In genomic region chr9:129752915-129753724, GRCh38 we compare ENCODE assay signal across 8 cellular contexts. TPM values are rescaled to one million over a fixed set of nuclear protein-coding genes. Genes with fewer than 3 reads are reported as not detected.
DNase-seq lines count a peak whose midpoint lies in the region; ATAC-seq and TF ChIP-seq lines count a peak whose summit lies in the region.

Gene PTGES, minus strand, starts transcription at chr9:129753042. Its CDS starts 30 bp downstream, at chr9:129753012.

- peak within 1 kb of the TSS; percentile 71 for H4K91ac ChIP-seq in IMR-90 (ENCODE audit: insufficient read depth, low read depth, low read length)

- peak within 1 kb of the TSS; percentile 10; the same call in 1 of the 2 replicates for H3K18ac ChIP-seq in IMR-90 (ENCODE audit: low read depth, low read length)

- H3K4me1 Mint-ChIP-seq in CD14-positive monocyte, result peaks cover 50% of the 10 kb centered on the region

- H2BK15ac ChIP-seq in IMR-90 (ENCODE audit: low read depth, low read length), result peak within 1 kb of the TSS; percentile 50; the same call in 2 of the 3 replicates

- H4K5ac ChIP-seq in IMR-90 (ENCODE audit: low read depth, low read length), result peak within 1 kb of the TSS; percentile 7

- peaks cover 3% of the 10 kb centered on the region for H3K36me3 ChIP-seq in IMR-90 (ENCODE audit: control insufficient read depth, insufficient read depth, low read length)

- peak within 1 kb of the TSS; percentile 41 for H3K9ac ChIP-seq in IMR-90 (ENCODE audit: low read depth, low read length)

- H4K20me1 ChIP-seq in IMR-90 (ENCODE audit: insufficient read depth, low read length), result 0 out of 2 replicates have a peak, but pooled peaks cover 3% of the 10 kb centered on the region

- H4K8ac ChIP-seq in IMR-90 (ENCODE audit: low read depth in 2 of 2, low read length in 2 of 2), result peak within 1 kb of the TSS; percentile 62 to 79

- no peaks in the 10 kb centered on the region; the same call in 1 of the 2 replicates for H3K9me1 ChIP-seq in IMR-90 (ENCODE audit: insufficient read depth, low read length)

- peaks cover 23 to 39% (median 31%) of the 10 kb centered on the region in 3 donors for H3K27me3 Mint-ChIP-seq in CD14-positive monocyte (ENCODE audit: low read depth in 3 of 3)

- 0 out of 2 replicates have a peak, but pooled peaks cover 3% of the 10 kb centered on the region for H3K27me3 ChIP-seq in IMR-90 (ENCODE audit: control insufficient read depth, insufficient read depth, low read length)

- H3K27ac Mint-ChIP-seq in CD14-positive monocyte, result peak within 1 kb of the TSS in 5 of 7 donors; percentile 41 to 70 (median 50)

- CTCF ChIA-PET in IMR-90 (lab: Yijun Ruan, JAX), result no interaction called here

- no TSS peak for BruUV-seq in IMR-90 (replicated peaks; lab: Mats Ljungman, UMichigan)

- H3K14ac ChIP-seq in IMR-90 (replicated peaks; ENCODE audit: low read depth, low read length), result peak within 1 kb of the TSS; percentile 77

- ATAC-seq in IMR-90 (ENCODE audit: low read depth), result peak; percentile 100

- peak within 1 kb of the TSS; percentile 58 for H3K4ac ChIP-seq in IMR-90 (ENCODE audit: low read depth, low read length)

- in situ Hi-C loops in IMR-90 (cut with MboI; ENCODE audit: low sequenced_read_pairs), result no loop called here

- H3K56ac ChIP-seq in IMR-90 (ENCODE audit: extremely low read depth, insufficient read depth, low read length), result no peak within 1 kb of the TSS

- peak within 1 kb of the TSS; percentile 31 for H3K4me3 ChIP-seq in IMR-90 (ENCODE audit: insufficient read depth, low read depth, low read length)

- H3K23ac ChIP-seq in IMR-90 (ENCODE audit: low read depth, low read length), result peak within 1 kb of the TSS; percentile 63; the same call in 1 of the 2 replicates

- peak within 1 kb of the TSS; percentile 70 for H3K4me2 ChIP-seq in IMR-90 (ENCODE audit: low read depth, low read length)

- peak within 1 kb of the TSS; percentile 27 for H2BK20ac ChIP-seq in IMR-90 (ENCODE audit: low read depth, low read length)

- H3K27ac ChIP-seq in IMR-90 (ENCODE audit: insufficient read depth, low read length) (peak within 1 kb of the TSS; percentile 7; the same call in 1 of the 2 replicates), VCaP (peak within 1 kb of the TSS; percentile 87)

- H3K9me3 Mint-ChIP-seq in CD14-positive monocyte, result peaks cover 0 to 1% (median 0%) of the 10 kb centered on the region in 7 donors

- peak within 1 kb of the TSS; percentile 68 for H2BK120ac ChIP-seq in IMR-90 (ENCODE audit: low read depth, low read length)

- TF ChIP-seq CTCF in CD14-positive monocyte (IDR thresholded peaks at IDR 0.05) (no peak), IMR-90 (conservative IDR thresholded peaks at IDR 0.05; ENCODE audit: low read depth, low read length) (no peak), VCaP (conservative IDR thresholded peaks at IDR 0.05) (no peak)

- intact Hi-C loops in CD14-positive monocyte (cut with micrococcal nuclease), result no loop called here
- intact Hi-C loops in IMR-90 (cut with micrococcal nuclease), result no loop called here

- TF ChIP-seq POLR2A in IMR-90 (IDR thresholded peaks at IDR 0.05; ENCODE audit: low read depth, low read length), result peak; percentile 40; the same call in 1 of the 2 replicates

- H2AK9ac ChIP-seq in IMR-90 (replicated peaks; ENCODE audit: low read depth, low read length, poor library complexity), result peak within 1 kb of the TSS; percentile 60

- H2BK5ac ChIP-seq in IMR-90 (ENCODE audit: low read depth, low read length, poor library complexity, severe bottlenecking), result no peak within 1 kb of the TSS

- H2AK5ac ChIP-seq in IMR-90 (ENCODE audit: low read depth, low read length), result peak within 1 kb of the TSS; percentile 78

- peaks cover 17% of the 10 kb centered on the region for H3K4me1 ChIP-seq in IMR-90 (ENCODE audit: control insufficient read depth, insufficient read depth, low read length)

- dilution Hi-C loops in IMR-90 (cut with HindIII; ENCODE audit: low sequenced_read_pairs, unreplicated experiment), result no loop called here

- 19% methylated on average over 7 of the region's 22 CpGs; no CpG with 5 or more reads in 1 of the 2 experiments for WGBS in IMR-90 (ENCODE audit: extremely low coverage in 2 of 2, insufficient read length in 1 of 2), 2 experiments

- DNase-seq in CD14-positive monocyte (ENCODE audit: low spot score) (peak; percentile 82), IMR-90 (peak; percentile 87), kidney tubule cell (ENCODE audit: low spot score) (peak; percentile 86), OCI-M2 (lab: John Stamatoyannopoulos, UW; ENCODE audit: unreplicated experiment) (no peak), GM19240 (ENCODE audit: insufficient read length, low spot score) (no peak)
- peak; percentile 22 for DNase-seq in central memory CD4-positive, alpha-beta T cell
- peak; percentile 48 for DNase-seq in stimulated activated CD4-positive, alpha-beta T cell treated with anti-CD3 and anti-CD28 coated beads, Interleukin-2, amount 100 ng/mL, for 4 hours (ENCODE audit: low read depth)

- H3K4me3 Mint-ChIP-seq in CD14-positive monocyte, result peak within 1 kb of the TSS; percentile 84 to 85

- no peaks in the 10 kb centered on the region for H3K9me3 ChIP-seq in IMR-90 (ENCODE audit: control insufficient read depth, insufficient read depth, low read length)

- POLR2A ChIA-PET in IMR-90 (lab: Charles Lee; ENCODE audit: unreplicated experiment), result interaction anchor here (1.3 kb wide), 1 partner anchor 8 kb away, joined by 3 read pairs; no protein-coding TSS in a partner anchor

- TF ChIP-seq RAD21 in IMR-90 (IDR thresholded peaks at IDR 0.05; ENCODE audit: low read length), result peak; percentile 11; the same call in 1 of the 2 replicates

- peaks cover 0 to 3% of the 10 kb centered on the region in 2 experiments; a peak in 2 of 4 replicates for H3K79me1 ChIP-seq in IMR-90 (ENCODE audit: low read depth in 1 of 2, low read length in 2 of 2)

- H3K36me3 Mint-ChIP-seq in CD14-positive monocyte, result peaks cover 0 to 7% of the 10 kb centered on the region in 2 donors

- peak within 1 kb of the TSS; percentile 93 for H2AFZ ChIP-seq in IMR-90 (replicated peaks; ENCODE audit: low read length, poor library complexity)

TF ChIP-seq in IMR-90, 13 proteins besides CTCF, POLR2A, EP300 and RAD21:
- TF ChIP-seq MXI1 (IDR thresholded peaks at IDR 0.05; ENCODE audit: borderline replicate concordance, low read depth, low read length) (0 out of 2 replicates have a peak, but pooled peaks have one; percentile 43), BHLHE40 (IDR thresholded peaks at IDR 0.05; ENCODE audit: low read depth, low read length) (peak; percentile 31; the same call in 1 of the 2 replicates), MAZ (IDR thresholded peaks at IDR 0.05; ENCODE audit: borderline replicate concordance, low read depth, low read length) (peak; percentile 55; the same call in 1 of the 2 replicates), USF2 (IDR thresholded peaks at IDR 0.05; ENCODE audit: low read depth, low read length) (no peak)
TF ChIP-seq in IMR-90: peak in this region for 3.

RNA-seq across cellular contexts. Expression of gene PTGES, which starts in this region (rescaled TPM):
- under 1 TPM; 0.29 to 0.84 TPM for polyA plus RNA-seq in CD14-positive monocyte
- 2.8 and 3.2 TPM in 2 replicates for total RNA-seq in IMR-90 (2012; rRNA removed)
- 6.3 TPM in 2 replicates for polyA plus RNA-seq in IMR-90 (2012; rRNA removed)
- 6.9 and 12.7 TPM in 2 replicates for polyA plus RNA-seq in IMR-90 (2012; cell fraction: cytosol; rRNA removed)
- polyA plus RNA-seq in IMR-90 (2012; cell fraction: nucleus; rRNA removed; ENCODE audit: low replicate concordance), result 1.5 TPM in 2 replicates

Comparison
In these comparisons a context has a peak if more than half of its experiments do, and no peak if none do; other contexts are left out.
1. Peak in DNase-seq in CD14-positive monocyte; RNA of the gene not detected or under 1 TPM.
2. DNase-seq: peak in IMR-90 (single experiment), central memory CD4-positive, alpha-beta T cell (single experiment), kidney tubule cell (single experiment) and stimulated activated CD4-positive, alpha-beta T cell treated with anti-CD3 and anti-CD28 coated beads, Interleukin-2, amount 100 ng/mL, for 4 hours (single experiment); none in OCI-M2 (single experiment) and GM19240 (single experiment).